Comparison of ENCODE assay signal across 22 cellular contexts in genomic region chr7:135445690-135446089, GRCh38.
A peak's percentile ranks its signal among the peaks of the same experiment; 100 is the strongest.
DNase-seq lines count a peak whose midpoint lies in the region; ATAC-seq, FAIRE-seq and TF ChIP-seq lines count a peak whose summit lies in the region.
"Had no signal": no experiment of that assay in that cellular context is flagged by ENCODE, and none has a peak within 500 bp of the region (broad histone marks: within the 10 kb centered on the region; RNA-seq: fewer than 3 reads in every experiment).

No MANE protein-coding gene starts in this region.

- H2AFZ ChIP-seq in GM12878 (ENCODE audit: control insufficient read depth, low read depth, low read length) (no peak overlapping the region), PC-3 (ENCODE audit: low read length) (no peak overlapping the region)

- intact Hi-C loops in GM12878 (cut with micrococcal nuclease; ENCODE audit: unreplicated experiment) = no loop called here
- intact Hi-C loops in PC-3 (cut with micrococcal nuclease) = no loop called here

- BruUV-seq in GM12878 (replicated peaks; lab: Mats Ljungman, UMichigan) = no TSS peak
- no TSS peak for BruUV-seq in PC-3 (replicated peaks; lab: Mats Ljungman, UMichigan)

- H3K27me3 ChIP-seq in GM12878 (replicated peaks in 1 of 2; ENCODE audit: control insufficient read depth in 2 of 2, insufficient read depth in 2 of 2, low read length in 1 of 2) (no peaks in the 10 kb centered on the region), PC-3 (ENCODE audit: low read length) (no peaks in the 10 kb centered on the region), H7 (ENCODE audit: control insufficient read depth, insufficient read depth, low read length) (no peaks in the 10 kb centered on the region)
- H3K27me3 ChIP-seq: BE2C, Peyer's patch, SJCRH30 had no signal

- SMC1A ChIA-PET in GM12878 (lab: Charles Lee; ENCODE audit: uncharacterized antibody, unreplicated experiment) = interaction anchor here (0.8 kb wide), 1 partner anchor 56 kb away, joined by 3 read pairs; no protein-coding TSS in a partner anchor

- CTCF ChIA-PET in GM12878 (lab: Yijun Ruan, JAX) = interaction anchor here (1.1 kb wide), 1 partner anchor 30 kb away, joined by 5 read pairs; no protein-coding TSS in a partner anchor
- CTCF ChIA-PET in PC-3 (lab: Charles Lee) = no interaction called here

- TF ChIP-seq EP300 in GM12878 (IDR thresholded peaks at IDR 0.05; ENCODE audit: borderline replicate concordance in 1 of 2, control insufficient read depth in 1 of 2, low read depth in 2 of 2, low read length in 2 of 2) = no peak

- no peak overlapping the region for H3K9ac ChIP-seq in GM12878 (ENCODE audit: control insufficient read depth, insufficient read depth, low read length)
- H3K9ac ChIP-seq in PC-3 (ENCODE audit: low read length) = no peak overlapping the region

- H3K4me3 ChIP-seq in GM12878 = no peak overlapping the region
- no peak overlapping the region for H3K4me3 ChIP-seq in PC-3 (ENCODE audit: low read length)
- no peak overlapping the region for H3K4me3 ChIP-seq in H7 (ENCODE audit: insufficient read depth, low read depth, low read length)
- H3K4me3 ChIP-seq: A549, HAP-1, Peyer's patch, SJCRH30 had no signal

- H3K27ac ChIP-seq in GM12878 (ENCODE audit: control insufficient read depth, insufficient read depth) (no peak overlapping the region), PC-3 (ENCODE audit: low read length) (no peak overlapping the region)
- H3K27ac ChIP-seq: A549, Peyer's patch, SJCRH30 had no signal

- POLR2A ChIA-PET in GM12878 (lab: Charles Lee) = no interaction called here
- POLR2A ChIA-PET in PC-3 (lab: Charles Lee; ENCODE audit: unreplicated experiment) = no interaction called here

- RAD21 ChIA-PET in GM12878 (lab: Charles Lee; ENCODE audit: unreplicated experiment) = no interaction called here

- in situ Hi-C loops in GM12878 (cut with MboI) = no loop called here

- H3K36me3 ChIP-seq in GM12878 (ENCODE audit: control insufficient read depth in 2 of 2, insufficient read depth in 2 of 2, low read length in 1 of 2) = peaks cover 0 to 2% of the 10 kb centered on the region in 2 experiments; a peak in 2 of 4 replicates
- no peaks in the 10 kb centered on the region for H3K36me3 ChIP-seq in PC-3 (ENCODE audit: low read depth, low read length)
- no peaks in the 10 kb centered on the region for H3K36me3 ChIP-seq in H7 (replicated peaks; ENCODE audit: control insufficient read depth, insufficient read depth, low read length)
- H3K36me3 ChIP-seq: BE2C, HAP-1, Peyer's patch, SJCRH30 had no signal

- no peaks in the 10 kb centered on the region for H3F3A ChIP-seq in PC-3 (ENCODE audit: low read length, unreplicated experiment)

- ATAC-seq in GM18508 (IDR thresholded peaks at IDR 0.05; ENCODE audit: insufficient read depth, unreplicated experiment) (peak; percentile 71), GM19324 (IDR thresholded peaks at IDR 0.05; ENCODE audit: low FRiP score, unreplicated experiment) (peak; percentile 49), HG02678 (IDR thresholded peaks at IDR 0.05; ENCODE audit: unreplicated experiment) (peak; percentile 41), GM12878 (peak; percentile 66), PC-3 (no peak)
- ATAC-seq: A549, T-cell had no signal

- TF ChIP-seq CTCF in GM12878 (IDR thresholded peaks at IDR 0.05 in 2 of 3, conservative IDR thresholded peaks at IDR 0.05 in 1 of 3; ENCODE audit: control insufficient read depth in 2 of 3, extremely low read depth in 1 of 3, insufficient read depth in 1 of 3, low read depth in 3 of 3, low read length in 3 of 3) = no peak
- no peak for TF ChIP-seq CTCF in PC-3 (conservative IDR thresholded peaks at IDR 0.05; ENCODE audit: low read depth, low read length)

- FAIRE-seq in GM12878 (lab: Jason Lieb, UNC) = no peak
- FAIRE-seq: A549 had no signal

- H3K9me2 ChIP-seq in PC-3 (replicated peaks; ENCODE audit: low read length) = no peaks in the 10 kb centered on the region

- H3K79me2 ChIP-seq in GM12878 (ENCODE audit: control insufficient read depth, insufficient read depth, low read length) (peaks cover 31% of the 10 kb centered on the region), PC-3 (ENCODE audit: low read length) (peaks cover 32% of the 10 kb centered on the region)

- no peak overlapping the region; the same call in 1 of the 2 replicates for H3K4me2 ChIP-seq in GM12878 (ENCODE audit: control insufficient read depth, insufficient read depth)
- no peak overlapping the region for H3K4me2 ChIP-seq in PC-3 (ENCODE audit: low read length)
- H3K4me2 ChIP-seq: A549 had no signal

- DNase-seq in GM12878 (ENCODE audit: low read depth, low spot score) (no peak), PC-3 (no peak), H7 (no peak), DMS53 treated with DMSO at 0.1 percent for 48 hours (lab: John Stamatoyannopoulos, UW; ENCODE audit: unreplicated experiment) (no peak)
- DNase-seq: BE2C; DMS79; IMR-90; MV-4-11; NCI-H1105 treated with DMSO at 0.1 percent for 48 hours; NCI-H2029 treated with DMSO at 0.1 percent for 48 hours; NCI-H226; NCI-H510A treated with DMSO at 0.1 percent for 48 hours; NCI-H748 treated with DMSO at 0.1 percent for 48 hours; NK-92 treated with Interleukin-12 subunit alpha and Interleukin-12 subunit beta, amount 100 ng/mL, for 24 hours; Peyer's patch; SJCRH30; T-cell had no signal

- H3K9me3 ChIP-seq in GM12878 (replicated peaks; ENCODE audit: control insufficient read depth, insufficient read depth, low read length) (no peaks in the 10 kb centered on the region; the same call in 2 of the 3 replicates), PC-3 (ENCODE audit: low read length) (no peaks in the 10 kb centered on the region)
- H3K9me3 ChIP-seq: A549, BE2C, HAP-1, Peyer's patch, SJCRH30 had no signal

- no peak for TF ChIP-seq RAD21 in GM12878 (IDR thresholded peaks at IDR 0.05; ENCODE audit: insufficient read depth, low read depth, low read length)

- H4K20me1 ChIP-seq in GM12878 (ENCODE audit: control insufficient read depth, insufficient read depth) = no peaks in the 10 kb centered on the region
- peaks cover 12% of the 10 kb centered on the region; the same call in 1 of the 2 replicates for H4K20me1 ChIP-seq in PC-3 (ENCODE audit: low read length)

- H3K4me1 ChIP-seq in GM12878 (ENCODE audit: control insufficient read depth, insufficient read depth, low read length) (peaks cover 5% of the 10 kb centered on the region; the same call in 1 of the 2 replicates), PC-3 (ENCODE audit: insufficient read depth, low read length) (no peaks in the 10 kb centered on the region)
- H3K4me1 ChIP-seq: BE2C, SJCRH30 had no signal

- TF ChIP-seq POLR2A in GM12878 (IDR thresholded peaks at IDR 0.05; ENCODE audit: low read depth, low read length) = no peak

TF ChIP-seq in GM12878, 131 proteins besides CTCF, POLR2A, EP300 and RAD21 (continues in another document):
- TF ChIP-seq WRNIP1 (IDR thresholded peaks at IDR 0.05; ENCODE audit: borderline replicate concordance, low read depth, low read length) (no peak), ZBTB11 (CRISPR knock-in tag; IDR thresholded peaks at IDR 0.05) (no peak), NKRF (conservative IDR thresholded peaks at IDR 0.05) (no peak), SREBF1 (IDR thresholded peaks at IDR 0.05; ENCODE audit: low read length) (no peak), EGR1 (IDR thresholded peaks at IDR 0.05; ENCODE audit: borderline replicate concordance in 1 of 2, low read depth in 2 of 2, low read length in 2 of 2) (no peak), HDAC2 (IDR thresholded peaks at IDR 0.05) (no peak)
